ENCODE assay signal across 22 cellular contexts in the genomic region with DNA sequence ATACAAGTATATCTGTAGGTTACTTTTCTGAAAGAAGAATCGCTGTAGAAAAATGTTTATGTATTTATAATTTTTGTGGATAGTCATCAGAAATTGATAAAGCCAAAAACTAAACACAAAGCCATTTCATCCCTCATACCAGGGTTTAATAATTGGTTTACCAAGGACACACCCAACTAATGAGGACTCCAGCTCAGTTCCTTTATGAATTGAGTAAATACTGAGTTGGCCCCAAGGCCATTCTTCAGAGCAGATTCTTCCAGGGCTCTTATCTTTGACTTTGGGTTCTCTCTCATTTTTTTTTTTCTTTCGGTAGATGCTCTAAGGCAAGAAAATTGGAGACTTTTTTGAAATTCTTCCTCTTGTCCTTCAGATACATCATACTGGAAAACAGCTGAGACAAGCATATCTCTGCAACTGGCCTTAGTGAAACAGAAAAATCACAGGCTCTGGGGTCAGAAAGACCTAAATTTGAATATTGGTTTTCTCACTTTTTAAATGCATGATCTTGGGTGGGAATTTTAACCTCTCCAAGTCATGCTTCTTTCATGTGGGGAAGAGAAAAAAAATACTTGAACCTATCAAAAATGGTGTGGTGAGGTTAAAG.
"Had no signal": no experiment of that assay in that cellular context is flagged by ENCODE, and none has a peak within 500 bp of the region (broad histone marks: within the 10 kb centered on the region; RNA-seq: fewer than 3 reads in every experiment).

No MANE protein-coding gene starts in this region.

- H3K9me3 ChIP-seq: heart left ventricle, mucosa of descending colon had no signal

- DNase-seq: activated B cell treated with CpG ODN at 0.5 μM for 24 hours; activated CD4-positive, alpha-beta T cell treated with anti-CD3 and anti-CD28 coated beads for 36 hours; activated CD4-positive, alpha-beta T cell treated with anti-CD3 and anti-CD28 coated beads, Interleukin-2, amount 50 U/mL, for 4 hours; activated effector memory CD4-positive, alpha-beta T cell treated with Interleukin-2 at 50 U/mL for 16 hours; activated naive CD4-positive, alpha-beta T cell treated with anti-CD3 and anti-CD28 coated beads for 36 hours; activated naive CD8-positive, alpha-beta T cell treated with anti-CD3 and anti-CD28 coated beads, Interleukin-2, amount 10 ng/mL, durations not matched to agents 7 days and 5 days; activated T-cell treated with anti-CD3 and anti-CD28 coated beads, Interleukin-2, amount 50 U/mL, for 48 hours; amniotic stem cell; cortex of kidney; heart left ventricle; left cardiac atrium; mesenchymal stem cell; mucosa of descending colon; nucleus accumbens; right cardiac atrium; stimulated activated CD4-positive, alpha-beta T cell treated with anti-CD3 and anti-CD28 coated beads, Interleukin-12 subunit alpha, Interleukin-12 subunit beta, amount 100 ng/mL, for 4 hours; stimulated activated CD4-positive, alpha-beta T cell treated with anti-CD3 and anti-CD28 coated beads, Interleukin-4, amount 100 ng/mL, for 4 hours; stimulated activated naive CD8-positive, alpha-beta T cell treated with anti-CD3 and anti-CD28 coated beads, Interleukin-15, Interleukin-2, amounts not matched to agents 100 U/mL and 50 U/mL, for 24 hours; T1000 had no signal

- H3K4me3 ChIP-seq: cardiac muscle cell, heart left ventricle, mucosa of descending colon had no signal

- H3K36me3 ChIP-seq: cardiac muscle cell, heart left ventricle had no signal

- FAIRE-seq: islet of Langerhans had no signal

- H3K9ac ChIP-seq: parathyroid adenoma had no signal

- H3K27me3 ChIP-seq: cardiac muscle cell, heart left ventricle had no signal

- H3K4me1 ChIP-seq: heart left ventricle, parathyroid adenoma had no signal

- ATAC-seq: activated CD4-positive, alpha-beta T cell treated with anti-CD3 and anti-CD28 coated beads for 36 hours; heart left ventricle; left cardiac atrium; mucosa of descending colon; right cardiac atrium; stimulated activated naive CD8-positive, alpha-beta T cell treated with anti-CD3 and anti-CD28 coated beads, Interleukin-15, Interleukin-2, amounts not matched to agents 100 U/mL and 50 U/mL, for 24 hours had no signal

- H3K79me2 ChIP-seq: parathyroid adenoma had no signal

- H2AFZ ChIP-seq: parathyroid adenoma had no signal

- H3K27ac ChIP-seq: cardiac muscle cell, heart left ventricle, parathyroid adenoma had no signal
